9 cellular contexts compared by ENCODE assay signal in the genomic region with DNA sequence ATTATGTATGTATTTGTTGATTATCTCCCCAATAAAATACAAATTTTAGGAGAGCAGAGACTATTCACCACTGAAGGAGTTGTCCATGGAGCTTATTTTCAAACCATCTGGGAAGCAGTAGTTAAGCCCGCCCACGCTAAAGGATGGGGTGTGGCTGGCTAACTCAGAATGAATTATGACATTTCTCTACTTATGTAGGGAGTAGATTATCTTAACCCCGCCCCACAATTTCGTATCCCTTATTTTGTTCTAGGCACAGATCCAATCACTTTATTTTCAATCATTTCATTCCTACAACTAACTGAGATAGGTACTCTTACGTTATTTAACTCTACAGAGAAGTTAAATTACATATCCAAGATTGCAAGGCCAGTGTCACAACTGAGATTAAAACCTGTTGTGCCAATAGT. TPM values are rescaled to one million over a fixed set of nuclear protein-coding genes. Genes with fewer than 3 reads are reported as not detected.
DNase-seq lines count a peak whose midpoint lies in the region; ATAC-seq and TF ChIP-seq lines count a peak whose summit lies in the region.
"Had no signal": no experiment of that assay in that cellular context is flagged by ENCODE, and none has a peak within 500 bp of the region (broad histone marks: within the 10 kb centered on the region; RNA-seq: fewer than 3 reads in every experiment).

No MANE protein-coding gene starts in this region.

- H3K27me3 Mint-ChIP-seq in CD8-positive, alpha-beta memory T cell, result peaks cover 13 to 27% of the 10 kb centered on the region in 2 donors

- H3K4me3 ChIP-seq in CD8-positive, alpha-beta memory T cell (ENCODE audit: low read length), result peak overlapping the region; percentile 96
- no peak overlapping the region for H3K4me3 ChIP-seq in Loucy (ENCODE audit: low read length, poor library complexity, severe bottlenecking)
- peak overlapping the region; percentile 70 for H3K4me3 ChIP-seq in SJCRH30
- peak overlapping the region; percentile 97 for H3K4me3 ChIP-seq in fibroblast of villous mesenchyme (ENCODE audit: low read depth, low read length)
- peak overlapping the region; percentile 86 for H3K4me3 ChIP-seq in rectal smooth muscle tissue (ENCODE audit: low read length)

- no peak overlapping the region for H3K4me3 Mint-ChIP-seq in CD8-positive, alpha-beta memory T cell
- H3K4me3 Mint-ChIP-seq: mesothelial cell of epicardium had no signal

- H3F3A ChIP-seq in Loucy (ENCODE audit: low read depth), result no peaks in the 10 kb centered on the region

- H3K9me3 ChIP-seq in CD8-positive, alpha-beta memory T cell (ENCODE audit: low read length), result no peaks in the 10 kb centered on the region
- H3K9me3 ChIP-seq in Loucy (ENCODE audit: insufficient read depth, low read depth, low read length) (no peaks in the 10 kb centered on the region), SJCRH30 (replicated peaks) (no peaks in the 10 kb centered on the region)

- peak overlapping the region; percentile 100 for H3K27ac ChIP-seq in CD8-positive, alpha-beta memory T cell (ENCODE audit: low read depth, low read length)
- H3K27ac ChIP-seq in SJCRH30, result peak overlapping the region; percentile 91
- H3K27ac ChIP-seq in rectal smooth muscle tissue (ENCODE audit: low read depth, low read length), result peak overlapping the region; percentile 99

- H3K4me1 ChIP-seq in CD8-positive, alpha-beta memory T cell (ENCODE audit: insufficient read depth, low read length), result peaks cover 29% of the 10 kb centered on the region
- H3K4me1 ChIP-seq in Loucy (ENCODE audit: insufficient read depth, low read length, poor library complexity, severe bottlenecking) (peaks cover 19% of the 10 kb centered on the region), SJCRH30 (peaks cover 7% of the 10 kb centered on the region), rectal smooth muscle tissue (ENCODE audit: control insufficient read depth, insufficient read depth, low read length) (peaks cover 15% of the 10 kb centered on the region)

- TF ChIP-seq CTCF in Loucy (conservative IDR thresholded peaks at IDR 0.05; ENCODE audit: low read length) (no peak), fibroblast of villous mesenchyme (IDR thresholded peaks at IDR 0.05; ENCODE audit: insufficient read depth, low read depth, low read length) (no peak)

- peaks cover 35% of the 10 kb centered on the region for H3K79me2 ChIP-seq in Loucy (ENCODE audit: insufficient read depth, low read length)

- H3K27me3 ChIP-seq in CD8-positive, alpha-beta memory T cell (ENCODE audit: insufficient read depth, low read length, poor library complexity, severe bottlenecking), result peaks cover 6% of the 10 kb centered on the region
- peaks cover 37% of the 10 kb centered on the region for H3K27me3 ChIP-seq in Loucy (ENCODE audit: insufficient read depth, low read length, poor library complexity, severe bottlenecking)
- no peaks in the 10 kb centered on the region for H3K27me3 ChIP-seq in SJCRH30
- H3K27me3 ChIP-seq in rectal smooth muscle tissue (ENCODE audit: control insufficient read depth, insufficient read depth, low read length), result no peaks in the 10 kb centered on the region

- no peak for ATAC-seq in left lobe of liver

- no peaks in the 10 kb centered on the region for H3K9me3 Mint-ChIP-seq in CD8-positive, alpha-beta memory T cell
- H3K9me3 Mint-ChIP-seq: mesothelial cell of epicardium had no signal

- H4K20me1 ChIP-seq in Loucy (ENCODE audit: insufficient read depth, low read length, poor library complexity, severe bottlenecking), result peaks cover 26% of the 10 kb centered on the region

- 0 out of 2 replicates have a peak overlapping the region, but pooled peaks have one; percentile 99 for H2AFZ ChIP-seq in Loucy (ENCODE audit: low read length)

- peaks cover 22 to 29% (median 26%) of the 10 kb centered on the region in 3 donors for H3K4me1 Mint-ChIP-seq in CD8-positive, alpha-beta memory T cell

- no peak for DNase-seq in CD8-positive, alpha-beta memory T cell
- peak; percentile 54 to 71 for DNase-seq in SJCRH30
- peak; percentile 90 for DNase-seq in fibroblast of villous mesenchyme (ENCODE audit: low read depth)
- no peak for DNase-seq in NCI-H1048 (lab: John Stamatoyannopoulos, UW)
- DNase-seq in left lobe of liver (ENCODE audit: low spot score), result no peak
- DNase-seq in stimulated activated CD4-positive, alpha-beta T cell treated with anti-CD3 and anti-CD28 coated beads, Interleukin-4, amount 100 ng/mL, for 24 hours, result no peak

- H3K9me2 ChIP-seq in Loucy (replicated peaks; ENCODE audit: low read depth, low read length), result no peaks in the 10 kb centered on the region

- no peaks in the 10 kb centered on the region for H3K36me3 ChIP-seq in CD8-positive, alpha-beta memory T cell (ENCODE audit: insufficient read depth, low read length)
- H3K36me3 ChIP-seq in Loucy (ENCODE audit: insufficient read depth, low read length) (no peaks in the 10 kb centered on the region), SJCRH30 (no peaks in the 10 kb centered on the region), rectal smooth muscle tissue (ENCODE audit: control insufficient read depth, insufficient read depth, low read length) (no peaks in the 10 kb centered on the region)

- peak overlapping the region; percentile 69 for H3K4me2 ChIP-seq in Loucy (ENCODE audit: low read depth, low read length, poor library complexity, severe bottlenecking)

- CTCF ChIA-PET in CD8-positive, alpha-beta memory T cell (lab: Charles Lee), result interaction anchor here (1.1 to 2.0 kb wide), 2 partner anchors 38 to 168 kb away, joined by 3 to 9 read pairs; no protein-coding TSS in a partner anchor

- H3K27ac Mint-ChIP-seq in CD8-positive, alpha-beta memory T cell, result no peak overlapping the region
- H3K27ac Mint-ChIP-seq: mesothelial cell of epicardium had no signal

- H3K36me3 Mint-ChIP-seq in CD8-positive, alpha-beta memory T cell, result peaks cover 0 to 10% (median 0%) of the 10 kb centered on the region in 3 donors
- H3K36me3 Mint-ChIP-seq: mesothelial cell of epicardium had no signal

- POLR2A ChIA-PET in CD8-positive, alpha-beta memory T cell (lab: Charles Lee), result no interaction called here

- H3K9ac ChIP-seq in Loucy (ENCODE audit: low read depth, low read length, poor library complexity, severe bottlenecking), result no peak overlapping the region
- H3K9ac ChIP-seq in rectal smooth muscle tissue (ENCODE audit: low read length), result no peak overlapping the region

RNA-seq across cellular contexts. Expression of a gene that starts 1.4 kb away (rescaled TPM):
- 10 to 100 TPM; 29.0 to 31.0 TPM for total RNA-seq in CD8-positive, alpha-beta memory T cell
- 119 TPM for polyA plus RNA-seq in CD8-positive, alpha-beta memory T cell
- total RNA-seq in SJCRH30 (2014; rRNA removed; shearing (Covaris generic)), result 121 and 133 TPM in 2 replicates
- total RNA-seq in fibroblast of villous mesenchyme (101 and 146 TPM in 2 replicates), left lobe of liver (120 TPM)

RNA-seq across cellular contexts. Expression of a gene that starts 40.4 kb away (rescaled TPM):
- total RNA-seq in CD8-positive, alpha-beta memory T cell, result not detected
- not detected for polyA plus RNA-seq in CD8-positive, alpha-beta memory T cell
- 0.15 and 0.40 TPM in 2 replicates for total RNA-seq in SJCRH30 (2014; rRNA removed; shearing (Covaris generic))
- total RNA-seq in fibroblast of villous mesenchyme (3.0 and 3.9 TPM in 2 replicates), left lobe of liver (0.08 TPM)

Comparison
In these comparisons a context has a peak if more than half of its experiments do, and no peak if none do; other contexts are left out.
1. DNase-seq: peak in SJCRH30 (2 of 2) and fibroblast of villous mesenchyme (single experiment); none in CD8-positive, alpha-beta memory T cell (0 of 5), NCI-H1048 (single experiment), left lobe of liver (single experiment) and stimulated activated CD4-positive, alpha-beta T cell treated with anti-CD3 and anti-CD28 coated beads, Interleukin-4, amount 100 ng/mL, for 24 hours (single experiment).
2. Peak in every context shown above with its lines, with median percentiles within 50 percentile points of each other: H3K27ac ChIP-seq.